Comparison of ENCODE assay signal across 10 cellular contexts in the genomic region with DNA sequence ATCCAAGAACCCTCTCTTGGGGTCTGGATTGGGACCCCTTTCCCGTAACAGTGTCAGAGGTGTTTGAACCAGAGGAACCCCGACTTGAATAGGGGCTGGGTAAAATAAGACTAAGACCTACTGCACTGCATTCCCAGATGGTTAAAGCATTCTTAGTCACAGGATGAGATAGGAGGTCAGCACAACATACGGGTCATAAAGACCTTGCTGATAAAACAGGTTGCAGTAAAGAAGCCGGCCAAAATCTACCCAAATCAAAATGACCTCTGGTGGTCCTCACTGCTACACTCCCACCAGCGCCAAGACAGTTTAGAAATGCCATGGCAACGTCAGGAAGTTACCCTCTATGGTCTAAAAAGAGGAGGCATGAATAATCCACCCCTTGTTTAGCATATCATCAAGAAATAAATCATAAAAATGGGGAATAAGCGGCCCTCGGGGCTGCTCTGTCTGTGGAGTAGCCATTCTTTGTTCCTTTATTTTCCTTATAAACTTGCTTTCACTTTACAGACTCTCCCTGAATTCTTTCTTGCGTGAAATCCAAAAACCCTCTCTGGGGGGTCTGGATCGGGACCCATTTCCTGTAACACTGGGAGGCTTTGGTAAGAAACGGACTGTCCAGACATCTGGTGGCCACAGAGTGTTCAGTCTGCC. TPM values are rescaled to one million over a fixed set of nuclear protein-coding genes. Genes with fewer than 3 reads are reported as not detected.
DNase-seq lines count a peak whose midpoint lies in the region; ATAC-seq, FAIRE-seq and TF ChIP-seq lines count a peak whose summit lies in the region.
"Had no signal": no experiment of that assay in that cellular context is flagged by ENCODE, and none has a peak within 500 bp of the region (broad histone marks: within the 10 kb centered on the region; RNA-seq: fewer than 3 reads in every experiment).

No MANE protein-coding gene starts in this region.

- TF ChIP-seq POLR2A in HCT116 (IDR thresholded peaks at IDR 0.05; ENCODE audit: borderline replicate concordance, extremely low read depth, insufficient read depth, insufficient read length) (no peak), gastroesophageal sphincter (IDR thresholded peaks at IDR 0.05) (no peak)

- no peaks in the 10 kb centered on the region for H3K9me2 ChIP-seq in HCT116 (ENCODE audit: insufficient read depth)

- H3K9me3 Mint-ChIP-seq in WTC11 = peaks cover 8% of the 10 kb centered on the region; the same call in 1 of the 2 replicates

- POLR2A ChIA-PET in HCT116 (lab: Charles Lee) = interaction anchor here (0.6 kb wide), 1 partner anchor 106 kb away, joined by 3 read pairs; no protein-coding TSS in a partner anchor
- POLR2A ChIA-PET in WTC11 (lab: Charles Lee) = no interaction called here
- POLR2A ChIA-PET in HEK293T (lab: Yijun Ruan, JAX) = no interaction called here

- peaks cover 4% of the 10 kb centered on the region for H3K79me2 ChIP-seq in HCT116 (ENCODE audit: insufficient read depth, low read length)

- no peaks in the 10 kb centered on the region for H3K9me3 ChIP-seq in HCT116 (ENCODE audit: control insufficient read depth in 1 of 2, insufficient read depth in 1 of 2, low read depth in 1 of 2, low read length in 2 of 2)
- no peaks in the 10 kb centered on the region for H3K9me3 ChIP-seq in gastroesophageal sphincter
- H3K9me3 ChIP-seq in skeletal muscle tissue (ENCODE audit: control insufficient read depth in 3 of 3, low read length in 3 of 3) = no peaks in the 10 kb centered on the region

- H3K4me1 Mint-ChIP-seq in WTC11 = peaks cover 34% of the 10 kb centered on the region

- CTCF ChIA-PET in HCT116 (lab: Charles Lee) = no interaction called here
- CTCF ChIA-PET in WTC11 (lab: Charles Lee) = interaction anchor here (1.6 kb wide), 1 partner anchor 53 kb away, joined by 8 read pairs; no protein-coding TSS in a partner anchor
- CTCF ChIA-PET in HEK293T (lab: Yijun Ruan, JAX) = no interaction called here

- intact Hi-C loops in HCT116 (cut with micrococcal nuclease) = loop anchor here (10.0 kb wide), 1 partner anchor 110 kb away; a partner anchor contains a TSS

- BruUV-seq in HCT116 (replicated peaks; lab: Mats Ljungman, UMichigan) = no TSS peak

- no peak overlapping the region for H3K9ac ChIP-seq in HCT116 (ENCODE audit: low read length)
- peak overlapping the region; percentile 34 to 77 (median 63) for H3K9ac ChIP-seq in skeletal muscle tissue (ENCODE audit: low read depth in 1 of 3, low read length in 3 of 3)

- H3K27ac ChIP-seq in HCT116 (ENCODE audit: low read depth, low read length) (no peak overlapping the region), gastroesophageal sphincter (peak overlapping the region; percentile 51 to 81 (median 72)), skeletal muscle tissue (ENCODE audit: low read depth, low read length) (peak overlapping the region; percentile 45)

- H3K4me3 Mint-ChIP-seq in WTC11 = peak overlapping the region; percentile 58

- WGBS in gastroesophageal sphincter (ENCODE audit: low coverage in 1 of 2), 2 donors = 14 to 20% methylated on average over 3 to 11 of the region's 11 CpGs

- ATAC-seq in HCT116 = no peak
- ATAC-seq in WTC11 = no peak
- no peak for ATAC-seq in gastroesophageal sphincter

- H3K27me3 Mint-ChIP-seq in WTC11 (ENCODE audit: low read depth) = no peaks in the 10 kb centered on the region; the same call in 1 of the 2 replicates

- no peak for TF ChIP-seq EP300 in gastroesophageal sphincter (IDR thresholded peaks at IDR 0.05)

- no peak for FAIRE-seq in D721Med (lab: Jason Lieb, UNC)

- H2AFZ ChIP-seq in HCT116 (ENCODE audit: low read depth, low read length, poor library complexity, severe bottlenecking) = no peak overlapping the region

- RAD21 ChIA-PET in HCT116 (lab: Charles Lee; ENCODE audit: low non-redundant PET in 1 of 2, low total read pairs in 2 of 2, uncharacterized antibody in 2 of 2, unreplicated experiment in 2 of 2) = no interaction called here

- no peak overlapping the region for H3K4me3 ChIP-seq in HCT116 (replicated peaks in 1 of 2; ENCODE audit: low read depth in 1 of 2, low read length in 2 of 2)
- peak overlapping the region; percentile 49 to 51 for H3K4me3 ChIP-seq in gastroesophageal sphincter
- H3K4me3 ChIP-seq in skeletal muscle tissue (ENCODE audit: low read length in 3 of 3) = peak overlapping the region; percentile 73 to 82 (median 77)

- H3K36me3 Mint-ChIP-seq in WTC11 = no peaks in the 10 kb centered on the region

- no peak for DNase-seq in HCT116 (ENCODE audit: low read depth, low spot score)
- DNase-seq in WTC11 (ENCODE audit: low spot score) = no peak
- no peak for DNase-seq in HEK293T (ENCODE audit: extremely low spot score)
- no peak for DNase-seq in NOMO-1 treated with dmso at 0.1 percent for 144 hours (lab: John Stamatoyannopoulos, UW; ENCODE audit: unreplicated experiment)
- DNase-seq in NCI-H446 (lab: John Stamatoyannopoulos, UW) = no peak
- DNase-seq in D721Med (ENCODE audit: insufficient read length, low spot score) = no peak
- DNase-seq: activated CD4-positive, CD25-positive, alpha-beta regulatory T cell treated with anti-CD3 and anti-CD28 coated beads, Interleukin-2, amount 50 U/mL, for 72 hours; naive B cell had no signal

- H3K4me2 ChIP-seq in HCT116 (ENCODE audit: low read length) = peak overlapping the region; percentile 11

- H3K4me1 ChIP-seq in HCT116 (ENCODE audit: control insufficient read depth in 1 of 2, insufficient read depth in 2 of 2, low read length in 2 of 2) = peaks cover 46 to 61% of the 10 kb centered on the region in 2 experiments
- peaks cover 0 to 31% (median 4%) of the 10 kb centered on the region in 3 donors for H3K4me1 ChIP-seq in gastroesophageal sphincter
- H3K4me1 ChIP-seq in skeletal muscle tissue (ENCODE audit: control insufficient read depth in 3 of 3, insufficient read depth in 3 of 3, low read length in 3 of 3) = peaks cover 12 to 16% (median 12%) of the 10 kb centered on the region in 3 donors

- H3K27me3 ChIP-seq in HCT116 (ENCODE audit: insufficient read depth, low read length) (no peaks in the 10 kb centered on the region), gastroesophageal sphincter (no peaks in the 10 kb centered on the region), skeletal muscle tissue (ENCODE audit: control insufficient read depth in 3 of 3, insufficient read depth in 3 of 3, low read length in 3 of 3) (no peaks in the 10 kb centered on the region)

- H3K27ac Mint-ChIP-seq in WTC11 = peak overlapping the region; percentile 89

- no peak for TF ChIP-seq RAD21 in HCT116 (IDR thresholded peaks at IDR 0.05; ENCODE audit: low read depth)

- no peaks in the 10 kb centered on the region for H3K36me3 ChIP-seq in HCT116 (ENCODE audit: control insufficient read depth in 1 of 2, insufficient read depth in 2 of 2, low read length in 2 of 2)
- H3K36me3 ChIP-seq in gastroesophageal sphincter = no peaks in the 10 kb centered on the region
- H3K36me3 ChIP-seq in skeletal muscle tissue (ENCODE audit: control insufficient read depth in 3 of 3, insufficient read depth in 3 of 3, low read length in 3 of 3) = no peaks in the 10 kb centered on the region

- TF ChIP-seq CTCF in HCT116 (IDR thresholded peaks at IDR 0.05 in 2 of 3, conservative IDR thresholded peaks at IDR 0.05 in 1 of 3; ENCODE audit: borderline replicate concordance in 1 of 3, insufficient read depth in 1 of 3, low read depth in 2 of 3, low read length in 2 of 3) (no peak), WTC11 (IDR thresholded peaks at IDR 0.05) (no peak), gastroesophageal sphincter (IDR thresholded peaks at IDR 0.05) (peak in 2 of 4 experiments; percentile 8 to 31), D721Med (IDR thresholded peaks at IDR 0.05; ENCODE audit: insufficient read depth, missing control alignments) (no peak)

- H4K20me1 ChIP-seq in HCT116 (ENCODE audit: insufficient read depth) = no peaks in the 10 kb centered on the region

TF ChIP-seq in WTC11, 78 proteins besides CTCF, POLR2A, EP300 and RAD21 (continues in another document):
- TF ChIP-seq RORB (CRISPR knock-in tag; IDR thresholded peaks at IDR 0.05) (no peak), CBFB (CRISPR knock-in tag; IDR thresholded peaks at IDR 0.05; ENCODE audit: low read depth) (no peak), TEAD4 (CRISPR knock-in tag; IDR thresholded peaks at IDR 0.05) (no peak), GRHL2 (CRISPR knock-in tag; IDR thresholded peaks at IDR 0.05; ENCODE audit: insufficient replicate concordance, severe bottlenecking) (no peak)

TF ChIP-seq in HEK293T, 16 proteins besides CTCF, POLR2A, EP300 and RAD21:
- no peak for TF ChIP-seq ELF4 (IDR thresholded peaks at IDR 0.05)
- no peak for TF ChIP-seq LEF1 (IDR thresholded peaks at IDR 0.05; ENCODE audit: borderline replicate concordance)
- TF ChIP-seq HDGF (IDR thresholded peaks at IDR 0.05; ENCODE audit: borderline replicate concordance) = no peak
- no peak for TF ChIP-seq BHLHE40 (IDR thresholded peaks at IDR 0.05; ENCODE audit: borderline replicate concordance)
- TF ChIP-seq SP1 (IDR thresholded peaks at IDR 0.05) = no peak
- TF ChIP-seq CTBP1 (IDR thresholded peaks at IDR 0.05; ENCODE audit: borderline replicate concordance) = no peak
- no peak for TF ChIP-seq FOXK2 (IDR thresholded peaks at IDR 0.05)
- no peak for TF ChIP-seq FOXA1 (IDR thresholded peaks at IDR 0.05)
- TF ChIP-seq, protein P1, sequence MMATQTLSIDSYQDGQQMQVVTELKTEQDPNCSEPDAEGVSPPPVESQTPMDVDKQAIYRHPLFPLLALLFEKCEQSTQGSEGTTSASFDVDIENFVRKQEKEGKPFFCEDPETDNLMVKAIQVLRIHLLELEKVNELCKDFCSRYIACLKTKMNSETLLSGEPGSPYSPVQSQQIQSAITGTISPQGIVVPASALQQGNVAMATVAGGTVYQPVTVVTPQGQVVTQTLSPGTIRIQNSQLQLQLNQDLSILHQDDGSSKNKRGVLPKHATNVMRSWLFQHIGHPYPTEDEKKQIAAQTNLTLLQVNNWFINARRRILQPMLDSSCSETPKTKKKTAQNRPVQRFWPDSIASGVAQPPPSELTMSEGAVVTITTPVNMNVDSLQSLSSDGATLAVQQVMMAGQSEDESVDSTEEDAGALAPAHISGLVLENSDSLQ (IDR thresholded peaks at IDR 0.05) = no peak
- no peak for TF ChIP-seq SUZ12 (IDR thresholded peaks at IDR 0.05)
- TF ChIP-seq FOXM1 (IDR thresholded peaks at IDR 0.05; ENCODE audit: borderline replicate concordance) = no peak
- TF ChIP-seq L3MBTL2 (conservative IDR thresholded peaks at IDR 0.05) = no peak
- no peak for TF ChIP-seq ARNT (IDR thresholded peaks at IDR 0.05)
- TF ChIP-seq TARDBP (IDR thresholded peaks at IDR 0.05) = no peak

RNA-seq across cellular contexts. Expression of a gene that starts 4.4 kb away (rescaled TPM):
- total RNA-seq in HCT116 (2021; ENCODE audit: unreplicated experiment) (59.9 TPM), WTC11 (2021) (76.8 to 87.7 TPM (median 80.0 TPM) in 3 replicates), gastroesophageal sphincter (10 to 100 TPM; 19.7 to 55.7 (median 45.8) TPM), skeletal muscle tissue (17.7 TPM)
- 32.6 and 38.5 TPM in 2 replicates for polyA plus RNA-seq in HCT116 (2012)

Comparison
In these comparisons a context has a peak if more than half of its experiments do, and no peak if none do; other contexts are left out.
1. H3K4me3 ChIP-seq: peak in gastroesophageal sphincter (2 of 2) and skeletal muscle tissue (3 of 3); none in HCT116 (0 of 2).